Comparison of ENCODE assay signal across 8 cellular contexts in genomic region chr15:42581272-42581730, GRCh38. TPM values are rescaled to one million over a fixed set of nuclear protein-coding genes. Genes with fewer than 3 reads are reported as not detected.
A peak's percentile ranks its signal among the peaks of the same experiment; 100 is the strongest.
DNase-seq lines count a peak whose midpoint lies in the region; ATAC-seq, FAIRE-seq and TF ChIP-seq lines count a peak whose summit lies in the region.

No MANE protein-coding gene starts in this region.

- DNase-seq in GM12865 (ENCODE audit: low read depth): peak; percentile 84
- DNase-seq in NCI-H2081 (lab: John Stamatoyannopoulos, UW): peak; percentile 72 to 88
- DNase-seq in WTC11 (ENCODE audit: low spot score): peak; percentile 89
- DNase-seq in mammary epithelial cell: peak; percentile 63
- peak; percentile 81 for DNase-seq in inferior parietal cortex (ENCODE audit: extremely low spot score)
- DNase-seq in small intestine: peak; percentile 79
- DNase-seq in HK-2 (ENCODE audit: unreplicated experiment): no peak

- H3K4me1 Mint-ChIP-seq in WTC11: peaks cover 37% of the 10 kb centered on the region

- intact Hi-C loops in mammary epithelial cell (cut with micrococcal nuclease): no loop called here

- H3K4me2 ChIP-seq in mammary epithelial cell (ENCODE audit: insufficient read depth, low read depth, low read length): peak overlapping the region; percentile 95

- in situ Hi-C loops in mammary epithelial cell (cut with MboI; ENCODE audit: low sequenced_read_pairs in 2 of 2): no loop called here

- TF ChIP-seq CTCF in GM12865 (IDR thresholded peaks at IDR 0.05; ENCODE audit: insufficient read depth, low read depth, low read length, missing control alignments) (no peak), WTC11 (IDR thresholded peaks at IDR 0.05) (no peak), mammary epithelial cell (conservative IDR thresholded peaks at IDR 0.05 in 1 of 2, IDR thresholded peaks at IDR 0.05 in 1 of 2; ENCODE audit: extremely low read depth in 1 of 2, insufficient read depth in 1 of 2, low read depth in 1 of 2, low read length in 2 of 2) (no peak)

- peak overlapping the region; percentile 91 for H2AFZ ChIP-seq in mammary epithelial cell (ENCODE audit: low read depth, low read length)

- H3K4me3 ChIP-seq in GM12865 (ENCODE audit: low read depth, low read length) (peak overlapping the region; percentile 60), mammary epithelial cell (replicated peaks in 1 of 3; ENCODE audit: insufficient read depth in 1 of 3, low read depth in 2 of 3, low read length in 3 of 3) (peak overlapping the region; percentile 30 to 62 (median 60)), small intestine (ENCODE audit: low read depth in 1 of 2, low read length in 2 of 2) (peak overlapping the region; percentile 44 to 55)

- H3K9ac ChIP-seq in mammary epithelial cell (ENCODE audit: insufficient read depth, low read length): peak overlapping the region; percentile 18

- no TSS peak for BruUV-seq in mammary epithelial cell (replicated peaks; lab: Mats Ljungman, UMichigan)

- WGBS in mammary epithelial cell (ENCODE audit: low coverage, missing lambda C conversion rate): 3% methylated on average over 30 of the region's 37 CpGs
- 1% methylated on average over 31 to 37 of the region's 37 CpGs for WGBS in small intestine, 3 donors

- H3K27ac Mint-ChIP-seq in WTC11: peak overlapping the region; percentile 16

- CTCF ChIA-PET in WTC11 (lab: Charles Lee): interaction anchor here (2.0 to 2.1 kb wide), 2 partner anchors 10 to 38 kb away, joined by 10 to 28 read pairs; no protein-coding TSS in a partner anchor
- CTCF ChIA-PET in mammary epithelial cell (lab: Charles Lee; ENCODE audit: low non-redundant PET): interaction anchor here (0.5 kb wide), 1 partner anchor 704 kb away, joined by 3 read pairs; no protein-coding TSS in a partner anchor

- peak; percentile 80 for ATAC-seq in HG02678 (IDR thresholded peaks at IDR 0.05; ENCODE audit: unreplicated experiment)
- ATAC-seq in WTC11: peak; percentile 97

- no peaks in the 10 kb centered on the region for H3K9me3 ChIP-seq in mammary epithelial cell (replicated peaks; ENCODE audit: insufficient read depth, low read length)
- H3K9me3 ChIP-seq in small intestine (ENCODE audit: control insufficient read depth, low read depth): no peaks in the 10 kb centered on the region

- H3K36me3 ChIP-seq in mammary epithelial cell (ENCODE audit: insufficient read depth, low read length): no peaks in the 10 kb centered on the region
- H3K36me3 ChIP-seq in small intestine (ENCODE audit: control insufficient read depth in 2 of 2, insufficient read depth in 2 of 2, low read length in 2 of 2): no peaks in the 10 kb centered on the region

- no peaks in the 10 kb centered on the region for H4K20me1 ChIP-seq in mammary epithelial cell (ENCODE audit: insufficient read depth, low read length)

- H3K4me3 Mint-ChIP-seq in WTC11: peak overlapping the region; percentile 72

- H3K4me1 ChIP-seq in mammary epithelial cell (ENCODE audit: insufficient read depth, low read length) (peaks cover 14% of the 10 kb centered on the region), small intestine (ENCODE audit: control insufficient read depth in 2 of 2, insufficient read depth in 1 of 2, low read depth in 1 of 2, low read length in 1 of 2) (peaks cover 2 to 14% of the 10 kb centered on the region in 2 donors)

- H3K27me3 Mint-ChIP-seq in WTC11 (ENCODE audit: low read depth): peaks cover 71% of the 10 kb centered on the region

- POLR2A ChIA-PET in WTC11 (lab: Charles Lee): interaction anchor here (0.6 to 1.0 kb wide), 3 partner anchors 10 to 85 kb away, joined by 3 read pairs; no protein-coding TSS in a partner anchor

- no peak for FAIRE-seq in small intestine (lab: Jason Lieb, UNC)

- no peaks in the 10 kb centered on the region for H3K36me3 Mint-ChIP-seq in WTC11

- dilution Hi-C loops in mammary epithelial cell (cut with HindIII; ENCODE audit: low sequenced_read_pairs): no loop called here

- peaks cover 18% of the 10 kb centered on the region for H3K79me2 ChIP-seq in mammary epithelial cell (ENCODE audit: insufficient read depth, low read length)

- no peaks in the 10 kb centered on the region for H3K9me3 Mint-ChIP-seq in WTC11

- H3K27ac ChIP-seq in mammary epithelial cell (ENCODE audit: insufficient read depth, low read depth, low read length): no peak overlapping the region
- H3K27ac ChIP-seq in small intestine (ENCODE audit: low read depth in 1 of 2, low read length in 1 of 2): peak overlapping the region; percentile 74 to 85

- no peaks in the 10 kb centered on the region for H3K27me3 ChIP-seq in mammary epithelial cell (ENCODE audit: insufficient read depth, low read length)
- no peaks in the 10 kb centered on the region for H3K27me3 ChIP-seq in small intestine (ENCODE audit: control insufficient read depth in 2 of 2, insufficient read depth in 2 of 2, low read length in 2 of 2)

TF ChIP-seq in WTC11, 78 proteins besides CTCF, POLR2A, EP300 and RAD21 (continues in another document):
- TF ChIP-seq EMX1 (CRISPR knock-in tag; IDR thresholded peaks at IDR 0.05) (no peak), KAT7 (CRISPR knock-in tag; IDR thresholded peaks at IDR 0.05; ENCODE audit: borderline replicate concordance) (0 out of 2 replicates have a peak, but pooled peaks have one; percentile 35), TCF7 (CRISPR knock-in tag; IDR thresholded peaks at IDR 0.05; ENCODE audit: low read depth) (no peak), RORB (CRISPR knock-in tag; IDR thresholded peaks at IDR 0.05) (no peak), TP53 (CRISPR knock-in tag; IDR thresholded peaks at IDR 0.05) (no peak), ETV6 (CRISPR knock-in tag; IDR thresholded peaks at IDR 0.05) (no peak), HMGA2 (CRISPR knock-in tag; IDR thresholded peaks at IDR 0.05) (no peak), MYBL2 (CRISPR knock-in tag; IDR thresholded peaks at IDR 0.05) (no peak), FOXK1 (CRISPR knock-in tag; IDR thresholded peaks at IDR 0.05) (no peak), CREM (CRISPR knock-in tag; IDR thresholded peaks at IDR 0.05) (0 out of 2 replicates have a peak, but pooled peaks have one; percentile 36)
- TF ChIP-seq, protein P1, sequence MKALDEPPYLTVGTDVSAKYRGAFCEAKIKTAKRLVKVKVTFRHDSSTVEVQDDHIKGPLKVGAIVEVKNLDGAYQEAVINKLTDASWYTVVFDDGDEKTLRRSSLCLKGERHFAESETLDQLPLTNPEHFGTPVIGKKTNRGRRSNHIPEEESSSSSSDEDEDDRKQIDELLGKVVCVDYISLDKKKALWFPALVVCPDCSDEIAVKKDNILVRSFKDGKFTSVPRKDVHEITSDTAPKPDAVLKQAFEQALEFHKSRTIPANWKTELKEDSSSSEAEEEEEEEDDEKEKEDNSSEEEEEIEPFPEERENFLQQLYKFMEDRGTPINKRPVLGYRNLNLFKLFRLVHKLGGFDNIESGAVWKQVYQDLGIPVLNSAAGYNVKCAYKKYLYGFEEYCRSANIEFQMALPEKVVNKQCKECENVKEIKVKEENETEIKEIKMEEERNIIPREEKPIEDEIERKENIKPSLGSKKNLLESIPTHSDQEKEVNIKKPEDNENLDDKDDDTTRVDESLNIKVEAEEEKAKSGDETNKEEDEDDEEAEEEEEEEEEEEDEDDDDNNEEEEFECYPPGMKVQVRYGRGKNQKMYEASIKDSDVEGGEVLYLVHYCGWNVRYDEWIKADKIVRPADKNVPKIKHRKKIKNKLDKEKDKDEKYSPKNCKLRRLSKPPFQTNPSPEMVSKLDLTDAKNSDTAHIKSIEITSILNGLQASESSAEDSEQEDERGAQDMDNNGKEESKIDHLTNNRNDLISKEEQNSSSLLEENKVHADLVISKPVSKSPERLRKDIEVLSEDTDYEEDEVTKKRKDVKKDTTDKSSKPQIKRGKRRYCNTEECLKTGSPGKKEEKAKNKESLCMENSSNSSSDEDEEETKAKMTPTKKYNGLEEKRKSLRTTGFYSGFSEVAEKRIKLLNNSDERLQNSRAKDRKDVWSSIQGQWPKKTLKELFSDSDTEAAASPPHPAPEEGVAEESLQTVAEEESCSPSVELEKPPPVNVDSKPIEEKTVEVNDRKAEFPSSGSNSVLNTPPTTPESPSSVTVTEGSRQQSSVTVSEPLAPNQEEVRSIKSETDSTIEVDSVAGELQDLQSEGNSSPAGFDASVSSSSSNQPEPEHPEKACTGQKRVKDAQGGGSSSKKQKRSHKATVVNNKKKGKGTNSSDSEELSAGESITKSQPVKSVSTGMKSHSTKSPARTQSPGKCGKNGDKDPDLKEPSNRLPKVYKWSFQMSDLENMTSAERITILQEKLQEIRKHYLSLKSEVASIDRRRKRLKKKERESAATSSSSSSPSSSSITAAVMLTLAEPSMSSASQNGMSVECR (CRISPR knock-in tag; IDR thresholded peaks at IDR 0.05; ENCODE audit: borderline replicate concordance): 0 out of 2 replicates have a peak, but pooled peaks have one; percentile 24
- TF ChIP-seq, protein P2, sequence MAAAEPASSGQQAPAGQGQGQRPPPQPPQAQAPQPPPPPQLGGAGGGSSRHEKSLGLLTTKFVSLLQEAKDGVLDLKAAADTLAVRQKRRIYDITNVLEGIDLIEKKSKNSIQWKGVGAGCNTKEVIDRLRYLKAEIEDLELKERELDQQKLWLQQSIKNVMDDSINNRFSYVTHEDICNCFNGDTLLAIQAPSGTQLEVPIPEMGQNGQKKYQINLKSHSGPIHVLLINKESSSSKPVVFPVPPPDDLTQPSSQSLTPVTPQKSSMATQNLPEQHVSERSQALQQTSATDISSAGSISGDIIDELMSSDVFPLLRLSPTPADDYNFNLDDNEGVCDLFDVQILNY (CRISPR knock-in tag; IDR thresholded peaks at IDR 0.05): peak; percentile 57; the same call in 1 of the 2 replicates

RNA-seq across cellular contexts. Expression of gene STARD9, which starts 5.9 kb away (rescaled TPM):
- total RNA-seq in WTC11 (2021): 5.7 to 6.6 TPM (median 6.2 TPM) in 3 replicates
- 1 to 10 TPM; 5.8 to 9.0 TPM for total RNA-seq in mammary epithelial cell
- polyA plus RNA-seq in mammary epithelial cell: 1.3 TPM
- 10.7 TPM for polyA minus RNA-seq in mammary epithelial cell
- 1 to 10 TPM in 1 of 3 donors, under 1 TPM in 2; under 0.01 to 3.3 (median 0.54) TPM for polyA plus RNA-seq in small intestine

RNA-seq across cellular contexts. Expression of gene HAUS2, which starts 32.7 kb away (rescaled TPM):
- total RNA-seq in WTC11 (2021): 17.9 to 23.2 TPM (median 20.0 TPM) in 3 replicates
- total RNA-seq in mammary epithelial cell: 10 to 100 TPM; 25.3 to 34.3 TPM
- polyA plus RNA-seq in mammary epithelial cell: 23.0 TPM
- 13.3 TPM for polyA minus RNA-seq in mammary epithelial cell
- polyA plus RNA-seq in small intestine: 10 to 100 TPM in 1 of 3 donors, 1 to 10 TPM in 2; 5.4 to 15.5 (median 9.8) TPM

RNA-seq across cellular contexts. Expression of gene LRRC57, which starts 32.7 kb away (rescaled TPM):
- total RNA-seq in WTC11 (2021) (11.5 to 14.3 TPM (median 13.3 TPM) in 3 replicates), mammary epithelial cell (10 to 100 TPM; 29.8 to 42.5 TPM)
- polyA plus RNA-seq in mammary epithelial cell (14.2 TPM), small intestine (10 to 100 TPM in 1 of 3 donors, 1 to 10 TPM in 2; 7.6 to 17.0 (median 9.6) TPM)
- polyA minus RNA-seq in mammary epithelial cell: 27.8 TPM
